ENCODE assay signal across 27 cellular contexts in the genomic region with DNA sequence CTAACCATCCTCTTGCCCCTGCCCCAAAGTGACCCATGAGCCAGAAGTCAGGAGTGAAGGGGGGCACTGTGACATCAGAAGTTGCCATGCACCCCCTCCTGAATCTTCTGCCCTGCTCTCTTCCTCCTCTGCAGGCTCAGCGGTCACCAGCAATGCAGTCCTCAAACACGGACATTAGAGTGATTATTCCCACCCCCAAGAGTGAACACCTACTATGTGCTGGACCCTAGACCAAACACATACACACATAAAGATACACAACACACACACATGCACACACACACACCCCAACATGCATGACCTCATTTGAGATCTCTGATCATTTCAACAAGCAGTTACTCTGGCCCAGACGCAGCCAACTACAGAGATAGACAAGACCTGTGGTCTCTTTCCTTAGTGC. TPM values are rescaled to one million over a fixed set of nuclear protein-coding genes. Genes with fewer than 3 reads are reported as not detected.
DNase-seq lines count a peak whose midpoint lies in the region; ATAC-seq and TF ChIP-seq lines count a peak whose summit lies in the region.
"Had no signal": no experiment of that assay in that cellular context is flagged by ENCODE, and none has a peak within 500 bp of the region (broad histone marks: within the 10 kb centered on the region; RNA-seq: fewer than 3 reads in every experiment).

TSS of gene CDRT4 (minus strand) at position 30 of the 400 bp plus-strand sequence. CDS start 27,383 bp downstream, outside the sequence.

- no peak within 1 kb of the TSS for H3K4me3 ChIP-seq in aorta (ENCODE audit: low read length in 2 of 2)
- H3K4me3 ChIP-seq: mucosa of descending colon, SJSA1, upper lobe of left lung had no signal

- no peak within 1 kb of the TSS for H3K27ac ChIP-seq in aorta (ENCODE audit: low read depth in 1 of 2, low read length in 2 of 2)
- H3K27ac ChIP-seq: SJSA1, upper lobe of left lung had no signal

- H3K27me3 Mint-ChIP-seq in natural killer cell (ENCODE audit: low read depth in 2 of 2): no peaks in the 10 kb centered on the region
- H3K27me3 Mint-ChIP-seq in natural killer cell treated with Interleukin-12 subunit alpha and Interleukin-12 subunit beta and Interleukin-15 and Interleukin-18, amount 100 ng/mL, for 72 hours: no peaks in the 10 kb centered on the region
- no peaks in the 10 kb centered on the region for H3K27me3 Mint-ChIP-seq in endothelial cell (ENCODE audit: unreplicated experiment)
- no peaks in the 10 kb centered on the region for H3K27me3 Mint-ChIP-seq in progenitor cell of endocrine pancreas
- no peaks in the 10 kb centered on the region for H3K27me3 Mint-ChIP-seq in activated T-helper 1 cell treated with anti-CD3 and anti-CD28 coated beads, Interleukin-12 subunit alpha, Interleukin-12 subunit beta, Interleukin-2, Interleukin-4 antibody, amounts not matched to agents 30 ng/mL and 10 ng/mL and 1 ng/mL, durations not matched to agents 14 hours and 24 hours and 36 hours (ENCODE audit: insufficient read depth)
- H3K27me3 Mint-ChIP-seq: activated CD4-positive, alpha-beta memory T cell treated with anti-CD3 and anti-CD28 coated beads for 36 hours; CD8-positive, alpha-beta memory T cell; stimulated activated naive CD8-positive, alpha-beta T cell treated with anti-CD3 and anti-CD28 coated beads, Interleukin-15, amount 100 ng/mL, for 72 hours; T-cell had no signal

- WGBS in aorta, 2 donors: 87 to 90% methylated on average over 3 of the region's 3 CpGs

- H3K4me1 Mint-ChIP-seq in natural killer cell (no peaks in the 10 kb centered on the region), endothelial cell (ENCODE audit: unreplicated experiment) (peaks cover 12% of the 10 kb centered on the region), progenitor cell of endocrine pancreas (ENCODE audit: low read depth) (peaks cover 5% of the 10 kb centered on the region)
- H3K4me1 Mint-ChIP-seq in natural killer cell treated with Interleukin-12 subunit alpha and Interleukin-12 subunit beta and Interleukin-15 and Interleukin-18, amount 100 ng/mL, for 72 hours (ENCODE audit: low read depth in 2 of 2): peaks cover 0 to 4% of the 10 kb centered on the region in 2 donors
- H3K4me1 Mint-ChIP-seq in activated T-helper 1 cell treated with anti-CD3 and anti-CD28 coated beads, Interleukin-12 subunit alpha, Interleukin-12 subunit beta, Interleukin-2, Interleukin-4 antibody, amounts not matched to agents 30 ng/mL and 10 ng/mL and 1 ng/mL, durations not matched to agents 14 hours and 24 hours and 36 hours (ENCODE audit: low read depth): no peaks in the 10 kb centered on the region
- H3K4me1 Mint-ChIP-seq: CD8-positive, alpha-beta memory T cell; stimulated activated naive CD8-positive, alpha-beta T cell treated with anti-CD3 and anti-CD28 coated beads, Interleukin-15, amount 100 ng/mL, for 72 hours; T-cell had no signal

- H3K36me3 Mint-ChIP-seq in natural killer cell (no peaks in the 10 kb centered on the region), endothelial cell (ENCODE audit: low read depth, unreplicated experiment) (peaks cover 4% of the 10 kb centered on the region), progenitor cell of endocrine pancreas (ENCODE audit: insufficient read depth) (peaks cover 6% of the 10 kb centered on the region)
- peaks cover 3% of the 10 kb centered on the region for H3K36me3 Mint-ChIP-seq in natural killer cell treated with Interleukin-12 subunit alpha and Interleukin-12 subunit beta and Interleukin-15 and Interleukin-18, amount 100 ng/mL, for 72 hours
- no peaks in the 10 kb centered on the region for H3K36me3 Mint-ChIP-seq in activated T-helper 1 cell treated with anti-CD3 and anti-CD28 coated beads, Interleukin-12 subunit alpha, Interleukin-12 subunit beta, Interleukin-2, Interleukin-4 antibody, amounts not matched to agents 30 ng/mL and 10 ng/mL and 1 ng/mL, durations not matched to agents 14 hours and 24 hours and 36 hours (ENCODE audit: low read depth)
- H3K36me3 Mint-ChIP-seq: activated CD4-positive, alpha-beta memory T cell treated with anti-CD3 and anti-CD28 coated beads for 36 hours had no signal

- no peaks in the 10 kb centered on the region for H3K4me1 ChIP-seq in aorta (ENCODE audit: control insufficient read depth in 1 of 2, insufficient read depth in 2 of 2, low read length in 2 of 2)

- H3K9me3 Mint-ChIP-seq in natural killer cell: no peaks in the 10 kb centered on the region
- H3K9me3 Mint-ChIP-seq in natural killer cell treated with Interleukin-12 subunit alpha and Interleukin-12 subunit beta and Interleukin-15 and Interleukin-18, amount 100 ng/mL, for 72 hours: no peaks in the 10 kb centered on the region
- no peaks in the 10 kb centered on the region for H3K9me3 Mint-ChIP-seq in endothelial cell (ENCODE audit: unreplicated experiment)
- no peaks in the 10 kb centered on the region for H3K9me3 Mint-ChIP-seq in progenitor cell of endocrine pancreas (ENCODE audit: low read depth)
- H3K9me3 Mint-ChIP-seq in activated T-helper 1 cell treated with anti-CD3 and anti-CD28 coated beads, Interleukin-12 subunit alpha, Interleukin-12 subunit beta, Interleukin-2, Interleukin-4 antibody, amounts not matched to agents 30 ng/mL and 10 ng/mL and 1 ng/mL, durations not matched to agents 14 hours and 24 hours and 36 hours: peaks cover under 1% of the 10 kb centered on the region
- H3K9me3 Mint-ChIP-seq: CD8-positive, alpha-beta memory T cell had no signal

- H3K27ac Mint-ChIP-seq in natural killer cell: no peak within 1 kb of the TSS
- no peak within 1 kb of the TSS for H3K27ac Mint-ChIP-seq in natural killer cell treated with Interleukin-12 subunit alpha and Interleukin-12 subunit beta and Interleukin-15 and Interleukin-18, amount 100 ng/mL, for 72 hours
- H3K27ac Mint-ChIP-seq in endothelial cell (ENCODE audit: unreplicated experiment): no peak within 1 kb of the TSS
- peak within 1 kb of the TSS; percentile 69 for H3K27ac Mint-ChIP-seq in progenitor cell of endocrine pancreas
- H3K27ac Mint-ChIP-seq in activated T-helper 1 cell treated with anti-CD3 and anti-CD28 coated beads, Interleukin-12 subunit alpha, Interleukin-12 subunit beta, Interleukin-2, Interleukin-4 antibody, amounts not matched to agents 30 ng/mL and 10 ng/mL and 1 ng/mL, durations not matched to agents 14 hours and 24 hours and 36 hours: no peak within 1 kb of the TSS
- H3K27ac Mint-ChIP-seq: activated CD4-positive, alpha-beta memory T cell treated with anti-CD3 and anti-CD28 coated beads for 36 hours; T-cell had no signal

- no peak within 1 kb of the TSS for H3K4me3 Mint-ChIP-seq in natural killer cell
- no peak within 1 kb of the TSS for H3K4me3 Mint-ChIP-seq in natural killer cell treated with Interleukin-12 subunit alpha and Interleukin-12 subunit beta and Interleukin-15 and Interleukin-18, amount 100 ng/mL, for 72 hours
- peak within 1 kb of the TSS; percentile 42 for H3K4me3 Mint-ChIP-seq in endothelial cell (ENCODE audit: unreplicated experiment)
- H3K4me3 Mint-ChIP-seq in progenitor cell of endocrine pancreas (ENCODE audit: low read depth): no peak within 1 kb of the TSS
- H3K4me3 Mint-ChIP-seq in activated T-helper 1 cell treated with anti-CD3 and anti-CD28 coated beads, Interleukin-12 subunit alpha, Interleukin-12 subunit beta, Interleukin-2, Interleukin-4 antibody, amounts not matched to agents 30 ng/mL and 10 ng/mL and 1 ng/mL, durations not matched to agents 14 hours and 24 hours and 36 hours: no peak within 1 kb of the TSS
- H3K4me3 Mint-ChIP-seq: activated CD4-positive, alpha-beta memory T cell treated with anti-CD3 and anti-CD28 coated beads for 36 hours; CD8-positive, alpha-beta memory T cell; stimulated activated naive CD8-positive, alpha-beta T cell treated with anti-CD3 and anti-CD28 coated beads, Interleukin-15, amount 100 ng/mL, for 72 hours; T-cell had no signal

- DNase-seq in natural killer cell (no peak), endothelial cell (ENCODE audit: low spot score) (no peak), progenitor cell of endocrine pancreas (ENCODE audit: low spot score, unreplicated experiment) (no peak), aorta (no peak), retina (no peak)
- DNase-seq in natural killer cell treated with Interleukin-12 subunit alpha and Interleukin-12 subunit beta and Interleukin-15 and Interleukin-18, amount 100 ng/mL, for 72 hours (ENCODE audit: low spot score): no peak
- no peak for DNase-seq in activated T-helper 1 cell treated with anti-CD3 and anti-CD28 coated beads, Interleukin-12 subunit alpha, Interleukin-12 subunit beta, Interleukin-2, Interleukin-4 antibody, amounts not matched to agents 30 ng/mL and 10 ng/mL and 1 ng/mL, durations not matched to agents 14 hours and 24 hours and 36 hours (ENCODE audit: low spot score)
- DNase-seq: activated CD4-positive, alpha-beta memory T cell treated with anti-CD3 and anti-CD28 coated beads for 36 hours; activated CD8-positive, alpha-beta memory T cell treated with anti-CD3 and anti-CD28 coated beads, Interleukin-2, amount 50 U/mL, for 4 hours; activated effector memory CD4-positive, alpha-beta T cell treated with Interleukin-2 at 50 U/mL for 16 hours; CD8-positive, alpha-beta memory T cell; cerebellar nuclear complex; DMS153; KBM-7; NCI-H1417; NCI-H2081; NCI-H345; NCI-H748 treated with DMSO at 0.1 percent for 48 hours; RPMI8226; stimulated activated naive CD8-positive, alpha-beta T cell treated with anti-CD3 and anti-CD28 coated beads, Interleukin-15, amount 100 ng/mL, for 72 hours; T-cell; upper lobe of left lung had no signal

- ATAC-seq in natural killer cell (no peak), aorta (ENCODE audit: low FRiP score) (no peak), HG02938 (IDR thresholded peaks at IDR 0.05; ENCODE audit: unreplicated experiment) (no peak)
- no peak for ATAC-seq in natural killer cell treated with Interleukin-12 subunit alpha and Interleukin-12 subunit beta and Interleukin-15 and Interleukin-18, amount 100 ng/mL, for 72 hours
- ATAC-seq: activated CD4-positive, CD25-positive, alpha-beta regulatory T cell treated with anti-CD3 and anti-CD28 coated beads, Interleukin-2, amount 50 U/mL, for 24 hours; stimulated activated naive CD8-positive, alpha-beta T cell treated with anti-CD3 and anti-CD28 coated beads, Interleukin-15, amount 100 ng/mL, for 72 hours; T-cell had no signal

- H3K36me3 ChIP-seq in aorta (ENCODE audit: control insufficient read depth in 1 of 2, insufficient read depth in 2 of 2, low read length in 1 of 2): no peaks in the 10 kb centered on the region
- H3K36me3 ChIP-seq: SJSA1, upper lobe of left lung had no signal

- no peaks in the 10 kb centered on the region for H3K9me3 ChIP-seq in aorta (ENCODE audit: control insufficient read depth, low read length)
- H3K9me3 ChIP-seq: mucosa of descending colon, SJSA1, upper lobe of left lung had no signal

- intact Hi-C loops in natural killer cell (cut with micrococcal nuclease) (no loop called here), aorta (cut with DNase I) (no loop called here)
- intact Hi-C loops in activated T-helper 1 cell treated with anti-CD3 and anti-CD28 coated beads, Interleukin-12 subunit alpha, Interleukin-12 subunit beta, Interleukin-2, Interleukin-4 antibody, amounts not matched to agents 30 ng/mL and 10 ng/mL and 1 ng/mL, durations not matched to agents 14 hours and 24 hours and 36 hours (cut with micrococcal nuclease): no loop called here

- H3K27me3 ChIP-seq in aorta (ENCODE audit: control insufficient read depth in 1 of 2, insufficient read depth in 2 of 2, low read length in 1 of 2): no peaks in the 10 kb centered on the region
- H3K27me3 ChIP-seq: SJSA1, upper lobe of left lung had no signal

- TF ChIP-seq CTCF in natural killer cell (IDR thresholded peaks at IDR 0.05) (no peak), endothelial cell (IDR thresholded peaks at IDR 0.05; ENCODE audit: unreplicated experiment) (no peak), progenitor cell of endocrine pancreas (IDR thresholded peaks at IDR 0.05; ENCODE audit: unreplicated experiment) (no peak)

RNA-seq across cellular contexts. Expression of gene CDRT4, which starts in this region (rescaled TPM):
- total RNA-seq in natural killer cell (10 to 100 TPM in 2 of 3 donors, 1 to 10 TPM in 1; 5.5 to 14.0 (median 11.8) TPM), endothelial cell (ENCODE audit: unreplicated experiment) (11.7 TPM), progenitor cell of endocrine pancreas (17.6 and 27.0 TPM in 2 replicates), aorta (10 to 100 TPM; 16.3 to 19.5 TPM)
- 10 to 100 TPM in 1 of 2 donors, 1 to 10 TPM in 1; 8.3 to 34.0 TPM for total RNA-seq in natural killer cell treated with Interleukin-12 subunit alpha and Interleukin-12 subunit beta and Interleukin-15 and Interleukin-18, amount 100 ng/mL, for 72 hours
- polyA plus RNA-seq in aorta: 10 to 100 TPM in 1 of 2 donors, 1 to 10 TPM in 1; 2.3 to 16.3 TPM
- 2.1 and 2.4 TPM in 2 replicates for total RNA-seq in activated T-helper 1 cell treated with anti-CD3 and anti-CD28 coated beads, Interleukin-12 subunit alpha, Interleukin-12 subunit beta, Interleukin-2, Interleukin-4 antibody, amounts not matched to agents 30 ng/mL and 10 ng/mL and 1 ng/mL, durations not matched to agents 14 hours and 24 hours and 36 hours
- total RNA-seq: H4 had no signal
- polyA plus RNA-seq: CD8-positive, alpha-beta memory T cell had no signal
